1 cellular context compared by ENCODE assay signal in genomic region chr10:28711079-28711478, GRCh38.
TF ChIP-seq lines count a peak whose summit lies in the region.

No MANE protein-coding gene starts in this region.

TF ChIP-seq in GM23338, 12 proteins besides CTCF, POLR2A, EP300 and RAD21 (continued from another document):
- TF ChIP-seq, protein P1, sequence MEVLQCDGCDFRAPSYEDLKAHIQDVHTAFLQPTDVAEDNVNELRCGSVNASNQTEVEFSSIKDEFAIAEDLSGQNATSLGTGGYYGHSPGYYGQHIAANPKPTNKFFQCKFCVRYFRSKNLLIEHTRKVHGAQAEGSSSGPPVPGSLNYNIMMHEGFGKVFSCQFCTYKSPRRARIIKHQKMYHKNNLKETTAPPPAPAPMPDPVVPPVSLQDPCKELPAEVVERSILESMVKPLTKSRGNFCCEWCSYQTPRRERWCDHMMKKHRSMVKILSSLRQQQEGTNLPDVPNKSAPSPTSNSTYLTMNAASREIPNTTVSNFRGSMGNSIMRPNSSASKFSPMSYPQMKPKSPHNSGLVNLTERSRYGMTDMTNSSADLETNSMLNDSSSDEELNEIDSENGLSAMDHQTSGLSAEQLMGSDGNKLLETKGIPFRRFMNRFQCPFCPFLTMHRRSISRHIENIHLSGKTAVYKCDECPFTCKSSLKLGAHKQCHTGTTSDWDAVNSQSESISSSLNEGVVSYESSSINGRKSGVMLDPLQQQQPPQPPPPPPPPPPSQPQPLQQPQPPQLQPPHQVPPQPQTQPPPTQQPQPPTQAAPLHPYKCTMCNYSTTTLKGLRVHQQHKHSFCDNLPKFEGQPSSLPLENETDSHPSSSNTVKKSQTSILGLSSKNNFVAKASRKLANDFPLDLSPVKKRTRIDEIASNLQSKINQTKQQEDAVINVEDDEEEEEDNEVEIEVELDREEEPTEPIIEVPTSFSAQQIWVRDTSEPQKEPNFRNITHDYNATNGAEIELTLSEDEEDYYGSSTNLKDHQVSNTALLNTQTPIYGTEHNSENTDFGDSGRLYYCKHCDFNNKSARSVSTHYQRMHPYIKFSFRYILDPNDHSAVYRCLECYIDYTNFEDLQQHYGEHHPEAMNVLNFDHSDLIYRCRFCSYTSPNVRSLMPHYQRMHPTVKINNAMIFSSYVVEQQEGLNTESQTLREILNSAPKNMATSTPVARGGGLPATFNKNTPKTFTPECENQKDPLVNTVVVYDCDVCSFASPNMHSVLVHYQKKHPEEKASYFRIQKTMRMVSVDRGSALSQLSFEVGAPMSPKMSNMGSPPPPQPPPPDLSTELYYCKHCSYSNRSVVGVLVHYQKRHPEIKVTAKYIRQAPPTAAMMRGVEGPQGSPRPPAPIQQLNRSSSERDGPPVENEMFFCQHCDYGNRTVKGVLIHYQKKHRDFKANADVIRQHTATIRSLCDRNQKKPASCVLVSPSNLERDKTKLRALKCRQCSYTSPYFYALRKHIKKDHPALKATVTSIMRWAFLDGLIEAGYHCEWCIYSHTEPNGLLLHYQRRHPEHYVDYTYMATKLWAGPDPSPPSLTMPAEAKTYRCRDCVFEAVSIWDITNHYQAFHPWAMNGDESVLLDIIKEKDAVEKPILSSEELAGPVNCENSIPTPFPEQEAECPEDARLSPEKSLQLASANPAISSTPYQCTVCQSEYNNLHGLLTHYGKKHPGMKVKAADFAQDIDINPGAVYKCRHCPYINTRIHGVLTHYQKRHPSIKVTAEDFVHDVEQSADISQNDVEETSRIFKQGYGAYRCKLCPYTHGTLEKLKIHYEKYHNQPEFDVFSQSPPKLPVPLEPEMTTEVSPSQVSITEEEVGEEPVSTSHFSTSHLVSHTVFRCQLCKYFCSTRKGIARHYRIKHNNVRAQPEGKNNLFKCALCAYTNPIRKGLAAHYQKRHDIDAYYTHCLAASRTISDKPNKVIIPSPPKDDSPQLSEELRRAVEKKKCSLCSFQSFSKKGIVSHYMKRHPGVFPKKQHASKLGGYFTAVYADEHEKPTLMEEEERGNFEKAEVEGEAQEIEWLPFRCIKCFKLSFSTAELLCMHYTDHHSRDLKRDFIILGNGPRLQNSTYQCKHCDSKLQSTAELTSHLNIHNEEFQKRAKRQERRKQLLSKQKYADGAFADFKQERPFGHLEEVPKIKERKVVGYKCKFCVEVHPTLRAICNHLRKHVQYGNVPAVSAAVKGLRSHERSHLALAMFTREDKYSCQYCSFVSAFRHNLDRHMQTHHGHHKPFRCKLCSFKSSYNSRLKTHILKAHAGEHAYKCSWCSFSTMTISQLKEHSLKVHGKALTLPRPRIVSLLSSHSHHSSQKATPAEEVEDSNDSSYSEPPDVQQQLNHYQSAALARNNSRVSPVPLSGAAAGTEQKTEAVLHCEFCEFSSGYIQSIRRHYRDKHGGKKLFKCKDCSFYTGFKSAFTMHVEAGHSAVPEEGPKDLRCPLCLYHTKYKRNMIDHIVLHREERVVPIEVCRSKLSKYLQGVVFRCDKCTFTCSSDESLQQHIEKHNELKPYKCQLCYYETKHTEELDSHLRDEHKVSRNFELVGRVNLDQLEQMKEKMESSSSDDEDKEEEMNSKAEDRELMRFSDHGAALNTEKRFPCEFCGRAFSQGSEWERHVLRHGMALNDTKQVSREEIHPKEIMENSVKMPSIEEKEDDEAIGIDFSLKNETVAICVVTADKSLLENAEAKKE (CRISPR knock-in tag; IDR thresholded peaks at IDR 0.05), result no peak
- no peak for TF ChIP-seq STAT1 (IDR thresholded peaks at IDR 0.05; ENCODE audit: unreplicated experiment)
- no peak for TF ChIP-seq JUNB (IDR thresholded peaks at IDR 0.05; ENCODE audit: unreplicated experiment)
- TF ChIP-seq ZNF114 (CRISPR knock-in tag; IDR thresholded peaks at IDR 0.05), result no peak
TF ChIP-seq in GM23338: peak in this region for 0.
